ENCODE assay signal across 11 cellular contexts in genomic region chr5:176809544-176810083, GRCh38. TPM values are rescaled to one million over a fixed set of nuclear protein-coding genes. Genes with fewer than 3 reads are reported as not detected.
DNase-seq lines count a peak whose midpoint lies in the region; ATAC-seq and TF ChIP-seq lines count a peak whose summit lies in the region.
"Had no signal": no experiment of that assay in that cellular context is flagged by ENCODE, and none has a peak within 500 bp of the region (broad histone marks: within the 10 kb centered on the region; RNA-seq: fewer than 3 reads in every experiment).

No MANE protein-coding gene starts in this region.

- no peak overlapping the region for H3K27ac Mint-ChIP-seq in activated T-cell treated with anti-CD3 and anti-CD28 coated beads, Interleukin-2, amount 50 U/mL, for 72 hours
- H3K27ac Mint-ChIP-seq in stimulated activated naive CD8-positive, alpha-beta T cell treated with anti-CD3 and anti-CD28 coated beads, Interleukin-15, amount 100 ng/mL, for 72 hours = no peak overlapping the region
- peak overlapping the region in 1 of 7 donors; percentile 50 for H3K27ac Mint-ChIP-seq in CD14-positive monocyte

- H3K9me3 ChIP-seq in SJCRH30 (replicated peaks) (no peaks in the 10 kb centered on the region), iPS-15b (ENCODE audit: control insufficient read depth, insufficient read depth, low read length) (no peaks in the 10 kb centered on the region)
- H3K9me3 ChIP-seq: right atrium auricular region, thyroid gland had no signal

- DNase-seq in activated T-cell treated with anti-CD3 and anti-CD28 coated beads, Interleukin-2, amount 50 U/mL, for 72 hours = no peak
- DNase-seq in activated T-cell treated with anti-CD3 and anti-CD28 coated beads, Interleukin-2, amount 50 U/mL, for 48 hours = no peak
- DNase-seq in SJCRH30 (no peak), CD14-positive monocyte (ENCODE audit: low spot score) (no peak), superior temporal gyrus (ENCODE audit: extremely low spot score) (no peak)
- no peak for DNase-seq in stimulated activated naive CD8-positive, alpha-beta T cell treated with anti-CD3 and anti-CD28 coated beads, Interleukin-15, amount 100 ng/mL, for 72 hours
- DNase-seq: thyroid gland had no signal

- peak in 1 of 2 donors; percentile 3 for ATAC-seq in activated T-cell treated with anti-CD3 and anti-CD28 coated beads, Interleukin-2, amount 50 U/mL, for 72 hours (replicated peaks in 1 of 2)
- peak; percentile 30 for ATAC-seq in stimulated activated naive CD8-positive, alpha-beta T cell treated with anti-CD3 and anti-CD28 coated beads, Interleukin-15, amount 100 ng/mL, for 72 hours
- no peak for ATAC-seq in GM21825 (IDR thresholded peaks at IDR 0.05; ENCODE audit: unreplicated experiment)

- TF ChIP-seq CTCF in CD14-positive monocyte (IDR thresholded peaks at IDR 0.05) = no peak

- H3K36me3 ChIP-seq in SJCRH30 (no peaks in the 10 kb centered on the region), iPS-15b (ENCODE audit: control insufficient read depth, insufficient read depth, low read length) (no peaks in the 10 kb centered on the region)
- H3K36me3 ChIP-seq: right atrium auricular region, thyroid gland had no signal

- H3K27me3 ChIP-seq in SJCRH30 (peaks cover 8% of the 10 kb centered on the region), iPS-15b (ENCODE audit: control insufficient read depth, insufficient read depth, low read length) (peaks cover 49% of the 10 kb centered on the region)
- H3K27me3 ChIP-seq: thyroid gland had no signal

- intact Hi-C loops in CD14-positive monocyte (cut with micrococcal nuclease) = loop anchor here in 1 of 2 donors (10.0 kb wide), 1 partner anchor 145 kb away; no protein-coding TSS in a partner anchor

- H3K4me1 Mint-ChIP-seq in activated T-cell treated with anti-CD3 and anti-CD28 coated beads, Interleukin-2, amount 50 U/mL, for 72 hours (ENCODE audit: low read depth) = peaks cover 14% of the 10 kb centered on the region
- H3K4me1 Mint-ChIP-seq in stimulated activated naive CD8-positive, alpha-beta T cell treated with anti-CD3 and anti-CD28 coated beads, Interleukin-15, amount 100 ng/mL, for 72 hours = peaks cover 25% of the 10 kb centered on the region
- peaks cover 10% of the 10 kb centered on the region for H3K4me1 Mint-ChIP-seq in CD14-positive monocyte

- H3K4me3 ChIP-seq in SJCRH30 (peak overlapping the region; percentile 63), iPS-15b (ENCODE audit: low read depth, low read length) (peak overlapping the region; percentile 66)
- H3K4me3 ChIP-seq: thyroid gland had no signal

- H3K4me3 Mint-ChIP-seq in activated T-cell treated with anti-CD3 and anti-CD28 coated beads, Interleukin-2, amount 50 U/mL, for 72 hours = peak overlapping the region; percentile 51 to 76
- peak overlapping the region; percentile 40 to 44 for H3K4me3 Mint-ChIP-seq in stimulated activated naive CD8-positive, alpha-beta T cell treated with anti-CD3 and anti-CD28 coated beads, Interleukin-15, amount 100 ng/mL, for 72 hours
- H3K4me3 Mint-ChIP-seq in CD14-positive monocyte = peak overlapping the region in 1 of 2 donors; percentile 84

- H3K4me1 ChIP-seq in SJCRH30 = no peaks in the 10 kb centered on the region
- no peaks in the 10 kb centered on the region for H3K4me1 ChIP-seq in iPS-15b (ENCODE audit: control insufficient read depth, insufficient read depth, low read length)

- H3K27me3 Mint-ChIP-seq in activated T-cell treated with anti-CD3 and anti-CD28 coated beads, Interleukin-2, amount 50 U/mL, for 72 hours (ENCODE audit: low read depth) = peaks cover 74% of the 10 kb centered on the region
- H3K27me3 Mint-ChIP-seq in stimulated activated naive CD8-positive, alpha-beta T cell treated with anti-CD3 and anti-CD28 coated beads, Interleukin-15, amount 100 ng/mL, for 72 hours = peaks cover 85% of the 10 kb centered on the region
- peaks cover 60 to 78% (median 65%) of the 10 kb centered on the region in 3 donors for H3K27me3 Mint-ChIP-seq in CD14-positive monocyte (ENCODE audit: low read depth in 3 of 3)

- no peaks in the 10 kb centered on the region for H3K36me3 Mint-ChIP-seq in activated T-cell treated with anti-CD3 and anti-CD28 coated beads, Interleukin-2, amount 50 U/mL, for 72 hours (ENCODE audit: insufficient read depth in 2 of 2)
- H3K36me3 Mint-ChIP-seq in CD14-positive monocyte = no peaks in the 10 kb centered on the region

- no peak overlapping the region for H3K9ac ChIP-seq in iPS-15b (ENCODE audit: low read depth, low read length)

- no peaks in the 10 kb centered on the region for H3K9me3 Mint-ChIP-seq in activated T-cell treated with anti-CD3 and anti-CD28 coated beads, Interleukin-2, amount 50 U/mL, for 72 hours
- no peaks in the 10 kb centered on the region for H3K9me3 Mint-ChIP-seq in stimulated activated naive CD8-positive, alpha-beta T cell treated with anti-CD3 and anti-CD28 coated beads, Interleukin-15, amount 100 ng/mL, for 72 hours
- peaks cover 0 to 12% (median 2%) of the 10 kb centered on the region in 7 donors for H3K9me3 Mint-ChIP-seq in CD14-positive monocyte

- H3K27ac ChIP-seq in SJCRH30 = no peak overlapping the region
- H3K27ac ChIP-seq: right atrium auricular region, thyroid gland had no signal

RNA-seq across cellular contexts. Expression of gene UNC5A, which starts 0.7 kb away (rescaled TPM):
- total RNA-seq in activated T-cell treated with anti-CD3 and anti-CD28 coated beads, Interleukin-2, amount 50 U/mL, for 72 hours = under 1 TPM in 1 of 2 donors, not detected in 1; 0.23 TPM
- total RNA-seq in SJCRH30 (2014; rRNA removed; shearing (Covaris generic)) = 0.18 and 0.20 TPM in 2 replicates
- polyA plus RNA-seq in CD14-positive monocyte = under 1 TPM; 0.03 to 0.07 TPM
- total RNA-seq: fibroblast of lung, right atrium auricular region had no signal
- polyA plus RNA-seq: fibroblast of lung had no signal
